8 cellular contexts compared by ENCODE assay signal in genomic region chr12:6765634-6766581, GRCh38. TPM values are rescaled to one million over a fixed set of nuclear protein-coding genes. Genes with fewer than 3 reads are reported as not detected.
DNase-seq lines count a peak whose midpoint lies in the region; ATAC-seq and TF ChIP-seq lines count a peak whose summit lies in the region.

Gene PTMS, plus strand, starts transcription at chr12:6766363. Its CDS starts 343 bp downstream, at chr12:6766706.

- peak within 1 kb of the TSS; percentile 54 for H2AFZ ChIP-seq in trophoblast cell (ENCODE audit: insufficient read depth, low read length, poor library complexity)

- peak within 1 kb of the TSS; percentile 95 for H2BK120ac ChIP-seq in trophoblast cell (ENCODE audit: insufficient read depth, low read length, poor library complexity)

- peak within 1 kb of the TSS; percentile 69 to 90 (median 82) for H3K4me3 ChIP-seq in heart right ventricle
- H3K4me3 ChIP-seq in trophoblast cell (ENCODE audit: low read depth, low read length): peak within 1 kb of the TSS; percentile 92

- peak within 1 kb of the TSS; percentile 83 for H3K9ac ChIP-seq in trophoblast cell (ENCODE audit: low read length)

- peak within 1 kb of the TSS; percentile 91 for H4K91ac ChIP-seq in trophoblast cell (ENCODE audit: low read depth, low read length)

- TF ChIP-seq CTCF in AG09319 (IDR thresholded peaks at IDR 0.05; ENCODE audit: low read depth, low read length) (no peak), heart right ventricle (IDR thresholded peaks at IDR 0.05) (no peak)

- H3K36me3 ChIP-seq in heart right ventricle: peaks cover 0 to 17% (median 0%) of the 10 kb centered on the region in 9 donors
- peaks cover 17 to 18% of the 10 kb centered on the region in 2 experiments for H3K36me3 ChIP-seq in trophoblast cell (ENCODE audit: control insufficient read depth in 1 of 2, insufficient read depth in 2 of 2, low read length in 2 of 2)

- H2BK12ac ChIP-seq in trophoblast cell (ENCODE audit: low read length): peak within 1 kb of the TSS; percentile 58

- no peaks in the 10 kb centered on the region for H3K9me3 ChIP-seq in heart right ventricle
- H3K9me3 ChIP-seq in trophoblast cell (ENCODE audit: insufficient read depth, low read depth, low read length): no peaks in the 10 kb centered on the region

- H2AK5ac ChIP-seq in trophoblast cell (ENCODE audit: low read length): peak within 1 kb of the TSS; percentile 89

- H3K79me2 ChIP-seq in trophoblast cell (ENCODE audit: control insufficient read depth, insufficient read depth, low read length, poor library complexity): peaks cover 18% of the 10 kb centered on the region

- peak; percentile 17 for ATAC-seq in HG03354 (IDR thresholded peaks at IDR 0.05; ENCODE audit: poor library complexity, severe bottlenecking, unreplicated experiment)
- ATAC-seq in heart right ventricle: peak; percentile 33 to 54 (median 40)
- ATAC-seq in GM21526 (IDR thresholded peaks at IDR 0.05; ENCODE audit: low FRiP score, unreplicated experiment): no peak

- H3K18ac ChIP-seq in trophoblast cell (ENCODE audit: low read length): peak within 1 kb of the TSS; percentile 92

- H3K27ac ChIP-seq in angular gyrus (ENCODE audit: low read depth, low read length) (peak within 1 kb of the TSS; percentile 97), heart right ventricle (peak within 1 kb of the TSS; percentile 87 to 99 (median 94)), trophoblast cell (ENCODE audit: low read depth, low read length) (peak within 1 kb of the TSS; percentile 85)

- peaks cover 30% of the 10 kb centered on the region for H3K79me1 ChIP-seq in trophoblast cell (ENCODE audit: low read length)

- DNase-seq in AG09319 (ENCODE audit: extremely low read depth, low read depth) (peak; percentile 91), NCI-H526 treated with DMSO at 0.1 percent for 48 hours (lab: John Stamatoyannopoulos, UW) (peak; percentile 78), heart right ventricle (peak; percentile 85 to 89), trophoblast cell (peak; percentile 39 to 59)

- WGBS in heart right ventricle, 2 donors: 3% methylated on average over 52 to 63 of the region's 63 CpGs
- WGBS in trophoblast cell (ENCODE audit: extremely low coverage, insufficient coverage, insufficient read length): no CpG with 5 or more reads among the region's 63 CpGs

- peak within 1 kb of the TSS; percentile 91 for H3K4me2 ChIP-seq in trophoblast cell (ENCODE audit: low read length)

- peak within 1 kb of the TSS; percentile 63 for H2BK5ac ChIP-seq in trophoblast cell (ENCODE audit: low read depth, low read length, poor library complexity)

- peak; percentile 71 for TF ChIP-seq POLR2A in GM15510 (IDR thresholded peaks at IDR 0.05; ENCODE audit: borderline replicate concordance, extremely low read depth, insufficient read length)

- H3K4me1 ChIP-seq in heart right ventricle: peaks cover 7 to 63% (median 42%) of the 10 kb centered on the region in 9 donors
- peaks cover 23 to 32% of the 10 kb centered on the region in 2 experiments for H3K4me1 ChIP-seq in trophoblast cell (ENCODE audit: control insufficient read depth in 1 of 2, insufficient read depth in 2 of 2, low read length in 2 of 2)

- peak within 1 kb of the TSS; percentile 43 for H4K12ac ChIP-seq in trophoblast cell (ENCODE audit: low read depth, low read length)

- intact Hi-C loops in heart right ventricle (cut with DNase I): loop anchor here in 4 of 10 donors (1.0 to 5.0 kb wide), 4 partner anchors 13 to 79 kb away; partner anchors contain the start of genes MLF2 (in 2 of the 4), P3H3 (in 1 of the 4) and ZNF384 (in 1 of the 4)

- H3K27me3 ChIP-seq in heart right ventricle (peaks cover 0 to 27% (median 0%) of the 10 kb centered on the region in 7 donors), trophoblast cell (ENCODE audit: insufficient read depth, low read length) (no peaks in the 10 kb centered on the region)

- H4K8ac ChIP-seq in trophoblast cell (ENCODE audit: low read depth, low read length): peak within 1 kb of the TSS; percentile 63

- H3K14ac ChIP-seq in trophoblast cell (ENCODE audit: low read length): peak within 1 kb of the TSS; percentile 90

- peak within 1 kb of the TSS; percentile 76 for H3K4ac ChIP-seq in trophoblast cell (ENCODE audit: low read depth, low read length)

- no peak within 1 kb of the TSS for H3K23ac ChIP-seq in trophoblast cell (ENCODE audit: low read length)

RNA-seq across cellular contexts. Expression of gene PTMS, which starts in this region (rescaled TPM):
- 100 to 1,000 TPM in 5 of 10 donors, 10 to 100 TPM in 5; 73.3 to 194 (median 96.0) TPM for total RNA-seq in heart right ventricle
- polyA plus RNA-seq in heart right ventricle: 100 to 1,000 TPM; 289 to 361 TPM
- polyA plus RNA-seq in trophoblast cell (2013): 441 and 482 TPM in 2 replicates
